ENCODE assay signal across 8 cellular contexts in the genomic region with DNA sequence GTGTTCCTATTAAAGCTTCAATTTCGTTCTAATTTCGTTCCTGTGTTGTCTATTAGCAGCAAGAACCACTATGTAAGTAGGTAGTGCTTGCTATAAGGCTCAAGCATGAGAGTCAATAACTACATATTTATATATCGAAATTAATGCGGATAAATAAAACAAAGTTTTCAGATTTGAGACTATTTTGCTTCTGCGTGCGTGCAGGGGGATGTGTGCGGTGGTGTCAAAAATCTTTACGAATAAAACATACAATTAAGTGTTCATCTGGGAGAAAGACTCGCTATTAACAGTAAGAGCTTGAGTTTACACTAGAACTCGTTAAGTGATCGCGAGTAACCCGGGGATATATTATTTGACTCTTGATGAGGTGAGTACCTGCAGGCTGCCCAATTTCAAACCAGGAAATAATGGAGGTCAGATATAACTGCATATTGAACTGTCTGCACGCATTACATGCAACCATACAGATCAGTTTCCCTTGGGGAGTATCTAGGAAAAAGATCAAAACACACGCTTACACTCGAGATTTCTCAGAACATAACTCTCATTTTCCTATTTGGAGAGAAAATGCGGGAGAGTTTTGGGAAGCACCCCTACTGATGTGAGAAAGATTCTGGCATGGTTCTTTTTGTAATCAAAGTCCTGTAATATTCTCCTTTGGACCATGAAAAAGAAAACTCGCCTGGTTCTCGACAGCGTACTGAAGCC. TPM values are rescaled to one million over a fixed set of nuclear protein-coding genes. Genes with fewer than 3 reads are reported as not detected.
DNase-seq lines count a peak whose midpoint lies in the region; ATAC-seq and TF ChIP-seq lines count a peak whose summit lies in the region.

No MANE protein-coding gene starts in this region.

- peaks cover 1% of the 10 kb centered on the region for H3K27me3 ChIP-seq in cardiac muscle cell
- H3K27me3 ChIP-seq in mesenchymal stem cell (ENCODE audit: control insufficient read depth in 1 of 2, insufficient read depth in 1 of 2, low read length in 2 of 2): no peaks in the 10 kb centered on the region
- no peaks in the 10 kb centered on the region for H3K27me3 ChIP-seq in aorta (ENCODE audit: control insufficient read depth in 1 of 2, insufficient read depth in 2 of 2, low read length in 1 of 2)

- TF ChIP-seq CTCF in cardiac muscle cell (IDR thresholded peaks at IDR 0.05; ENCODE audit: low read depth, low read length) (no peak), choroid plexus epithelial cell (conservative IDR thresholded peaks at IDR 0.05; ENCODE audit: low read depth, low read length) (no peak)

- peak overlapping the region; percentile 73 for H2BK5ac ChIP-seq in mesenchymal stem cell (ENCODE audit: low read depth, low read length, poor library complexity, severe bottlenecking)

- DNase-seq in cardiac muscle cell (ENCODE audit: low read depth in 1 of 2, low spot score in 1 of 2): peak; percentile 3 to 24
- no peak for DNase-seq in cardiac septum (ENCODE audit: low spot score)
- DNase-seq in NCI-H69 (lab: John Stamatoyannopoulos, UW): peak; percentile 80
- peak; percentile 6 for DNase-seq in choroid plexus epithelial cell (ENCODE audit: low read depth)
- no peak for DNase-seq in mesenchymal stem cell
- DNase-seq in aorta: no peak
- DNase-seq in GM19238 (ENCODE audit: insufficient read length, low spot score): no peak
- no peak for DNase-seq in NCI-H2081 treated with DMSO at 0.1 percent for 48 hours (lab: John Stamatoyannopoulos, UW)

- H3K4ac ChIP-seq in mesenchymal stem cell (ENCODE audit: low read depth in 1 of 2, low read length in 2 of 2): no peak overlapping the region

- H3K23ac ChIP-seq in mesenchymal stem cell (ENCODE audit: low read length in 2 of 2): no peak overlapping the region

- H2BK120ac ChIP-seq in mesenchymal stem cell (ENCODE audit: low read depth, low read length): no peak overlapping the region

- H4K8ac ChIP-seq in mesenchymal stem cell (ENCODE audit: low read length): no peak overlapping the region

- H3K4me3 ChIP-seq in cardiac muscle cell (peak overlapping the region; percentile 90), choroid plexus epithelial cell (ENCODE audit: low read depth, low read length) (peak overlapping the region; percentile 88), mesenchymal stem cell (ENCODE audit: insufficient read depth in 1 of 2, low read depth in 1 of 2, low read length in 2 of 2) (peak overlapping the region; percentile 89 to 91), aorta (ENCODE audit: low read length in 2 of 2) (peak overlapping the region; percentile 84 to 89)

- H3K9me3 ChIP-seq in cardiac muscle cell (ENCODE audit: low read depth): no peaks in the 10 kb centered on the region
- no peaks in the 10 kb centered on the region for H3K9me3 ChIP-seq in mesenchymal stem cell (ENCODE audit: control insufficient read depth, low read length)
- no peaks in the 10 kb centered on the region for H3K9me3 ChIP-seq in aorta (ENCODE audit: control insufficient read depth, low read length)

- H3K79me1 ChIP-seq in mesenchymal stem cell (replicated peaks; ENCODE audit: low read length, poor library complexity, severe bottlenecking): peaks cover 3% of the 10 kb centered on the region

- peak overlapping the region; percentile 97 for H3K27ac ChIP-seq in cardiac muscle cell
- peak overlapping the region; percentile 44 for H3K27ac ChIP-seq in mesenchymal stem cell (ENCODE audit: low read length, poor library complexity, severe bottlenecking)
- peak overlapping the region; percentile 69 to 91 for H3K27ac ChIP-seq in aorta (ENCODE audit: low read depth in 1 of 2, low read length in 2 of 2)

- no peak for ATAC-seq in aorta (ENCODE audit: low FRiP score)

- intact Hi-C loops in cardiac septum (cut with DNase I): no loop called here
- intact Hi-C loops in aorta (cut with DNase I): loop anchor here in 1 of 2 donors (5.0 to 10.0 kb wide), 2 partner anchors 43 to 79 kb away; no protein-coding TSS in a partner anchor

- H3K36me3 ChIP-seq in cardiac muscle cell (peaks cover 23% of the 10 kb centered on the region), mesenchymal stem cell (ENCODE audit: control insufficient read depth in 1 of 2, insufficient read depth in 2 of 2, low read depth in 1 of 2, low read length in 2 of 2) (peaks cover 6 to 32% of the 10 kb centered on the region in 2 experiments), aorta (ENCODE audit: control insufficient read depth in 1 of 2, insufficient read depth in 2 of 2, low read length in 1 of 2) (no peaks in the 10 kb centered on the region)

- H3K14ac ChIP-seq in mesenchymal stem cell (ENCODE audit: low read length in 2 of 2): no peak overlapping the region

- no peak overlapping the region for H2BK12ac ChIP-seq in mesenchymal stem cell (ENCODE audit: low read length in 2 of 2)

- WGBS in mesenchymal stem cell: 28% methylated on average over 12 of the region's 20 CpGs
- WGBS in aorta, 2 donors: 3 to 6% methylated on average over 20 of the region's 20 CpGs

- no peak overlapping the region for H2AFZ ChIP-seq in mesenchymal stem cell (ENCODE audit: low read depth, low read length)

- H2BK15ac ChIP-seq in mesenchymal stem cell (ENCODE audit: low read depth, poor library complexity, severe bottlenecking): peak overlapping the region; percentile 94

- peak overlapping the region in 1 of 2 experiments; percentile 96 for H3K18ac ChIP-seq in mesenchymal stem cell (ENCODE audit: low read depth in 1 of 2, low read length in 2 of 2)

- no peak overlapping the region for H4K91ac ChIP-seq in mesenchymal stem cell (ENCODE audit: low read length)

- peak overlapping the region; percentile 8 for H2AK5ac ChIP-seq in mesenchymal stem cell (ENCODE audit: low read length, severe bottlenecking)

- H3K4me2 ChIP-seq in mesenchymal stem cell (ENCODE audit: low read length, poor library complexity, severe bottlenecking): peak overlapping the region; percentile 78

- H3K9ac ChIP-seq in mesenchymal stem cell (ENCODE audit: low read length): peak overlapping the region; percentile 95

- peaks cover 9% of the 10 kb centered on the region for H3K4me1 ChIP-seq in cardiac muscle cell (ENCODE audit: low read depth)
- no peaks in the 10 kb centered on the region for H3K4me1 ChIP-seq in mesenchymal stem cell (ENCODE audit: control insufficient read depth, insufficient read depth, low read depth, low read length)
- H3K4me1 ChIP-seq in aorta (ENCODE audit: control insufficient read depth in 1 of 2, insufficient read depth in 2 of 2, low read length in 2 of 2): no peaks in the 10 kb centered on the region

RNA-seq across cellular contexts. Expression of a gene that starts 0.8 kb away (rescaled TPM):
- 31.2 and 31.6 TPM in 2 replicates for total RNA-seq in cardiac muscle cell
- 28.7 and 31.6 TPM in 2 replicates for polyA plus RNA-seq in cardiac muscle cell
- total RNA-seq in cardiac septum: 16.5 TPM
- 78.9 TPM for polyA plus RNA-seq in mesenchymal stem cell (2013, experiment 1 of 2)
- polyA plus RNA-seq in mesenchymal stem cell (2013, experiment 2 of 2): 82.7 TPM
- 10 to 100 TPM; 52.5 to 53.7 TPM for total RNA-seq in aorta
- 10 to 100 TPM; 38.4 to 84.5 TPM for polyA plus RNA-seq in aorta

RNA-seq across cellular contexts. Expression of a gene that starts 30.6 kb away (rescaled TPM):
- total RNA-seq in cardiac muscle cell: 12.7 and 21.0 TPM in 2 replicates
- 12.1 and 18.0 TPM in 2 replicates for polyA plus RNA-seq in cardiac muscle cell
- total RNA-seq in cardiac septum: 7.5 TPM
- polyA plus RNA-seq in mesenchymal stem cell (2013, experiment 1 of 2): 8.9 TPM
- polyA plus RNA-seq in mesenchymal stem cell (2013, experiment 2 of 2): 10.1 TPM
- total RNA-seq in aorta: 10 to 100 TPM in 1 of 2 donors, 1 to 10 TPM in 1; 5.9 to 10.6 TPM
- polyA plus RNA-seq in aorta: 1 to 10 TPM; 1.6 to 4.4 TPM

RNA-seq across cellular contexts. Expression of a gene that starts 46.6 kb away (rescaled TPM):
- 0.21 TPM in 1 of 2 replicates, not detected in the other for total RNA-seq in cardiac muscle cell
- not detected in 2 replicates for polyA plus RNA-seq in cardiac muscle cell
- total RNA-seq in cardiac septum: 7.8 TPM
- 4.8 TPM for polyA plus RNA-seq in mesenchymal stem cell (2013, experiment 1 of 2)
- polyA plus RNA-seq in mesenchymal stem cell (2013, experiment 2 of 2): 4.6 TPM
- 10 to 100 TPM; 24.4 to 34.7 TPM for total RNA-seq in aorta
- 10 to 100 TPM; 15.9 to 24.1 TPM for polyA plus RNA-seq in aorta

RNA-seq across cellular contexts. Expression of a gene that starts 46.7 kb away (rescaled TPM):
- 0.11 TPM in 1 of 2 replicates, not detected in the other for total RNA-seq in cardiac muscle cell
- 1.1 TPM in 1 of 2 replicates, not detected in the other for polyA plus RNA-seq in cardiac muscle cell
- 5.9 TPM for total RNA-seq in cardiac septum
- polyA plus RNA-seq in mesenchymal stem cell (2013, experiment 1 of 2): 7.1 TPM
- polyA plus RNA-seq in mesenchymal stem cell (2013, experiment 2 of 2): 5.8 TPM
- 10 to 100 TPM; 12.9 to 13.7 TPM for total RNA-seq in aorta
- 1 to 10 TPM; 1.9 to 5.4 TPM for polyA plus RNA-seq in aorta

Comparison
In these comparisons a context has a peak if more than half of its experiments do, and no peak if none do; other contexts are left out.
1. DNase-seq: peak in cardiac muscle cell (2 of 2), NCI-H69 (single experiment) and choroid plexus epithelial cell (single experiment); none in cardiac septum (single experiment), mesenchymal stem cell (single experiment), aorta (0 of 2), GM19238 (single experiment) and NCI-H2081 treated with DMSO at 0.1 percent for 48 hours (single experiment).
2. H3K27ac ChIP-seq: peak in every context shown above with its lines; median percentile 97 in cardiac muscle cell; 80 in aorta; 44 in mesenchymal stem cell.
3. Peak in every context shown above with its lines, with median percentiles within 50 percentile points of each other: H3K4me3 ChIP-seq.